ENCODE assay signal across 9 cellular contexts in genomic region chr5:100899675-100900074, GRCh38. TPM values are rescaled to one million over a fixed set of nuclear protein-coding genes. Genes with fewer than 3 reads are reported as not detected.
DNase-seq lines count a peak whose midpoint lies in the region; ATAC-seq and TF ChIP-seq lines count a peak whose summit lies in the region.
"Had no signal": no experiment of that assay in that cellular context is flagged by ENCODE, and none has a peak within 500 bp of the region (broad histone marks: within the 10 kb centered on the region; RNA-seq: fewer than 3 reads in every experiment).

No MANE protein-coding gene starts in this region.

- WGBS in lung, 2 donors: 72 to 83% methylated on average over 2 of the region's 2 CpGs

- no peak for ATAC-seq in activated CD8-positive, alpha-beta T cell treated with anti-CD3 and anti-CD28 coated beads, Interleukin-2, amount 10 ng/mL, durations not matched to agents 7 days and 5 days
- no peak for ATAC-seq in lung (ENCODE audit: insufficient read depth, low FRiP score)
- ATAC-seq in GM18517 (IDR thresholded peaks at IDR 0.05; ENCODE audit: unreplicated experiment): no peak

- H3K27me3 ChIP-seq in lung (ENCODE audit: control insufficient read depth, insufficient read depth): no peaks in the 10 kb centered on the region

- DNase-seq in activated naive CD4-positive, alpha-beta T cell treated with anti-CD3 and anti-CD28 coated beads, Interleukin-2, amount 50 U/mL, for 16 hours: no peak
- DNase-seq in activated CD8-positive, alpha-beta T cell treated with anti-CD3 and anti-CD28 coated beads, Interleukin-2, amount 10 ng/mL, durations not matched to agents 7 days and 5 days: no peak
- DNase-seq in lung (ENCODE audit: low spot score) (no peak), type B pancreatic cell (ENCODE audit: extremely low spot score, unreplicated experiment) (no peak), T-helper 9 cell (no peak), NCI-H526 treated with DMSO at 0.1 percent for 48 hours (lab: John Stamatoyannopoulos, UW) (no peak)
- DNase-seq: activated CD4-positive, alpha-beta T cell treated with anti-CD3 and anti-CD28 coated beads for 1 hour had no signal

- peaks cover 0 to 1% of the 10 kb centered on the region in 2 donors for H3K9me3 ChIP-seq in lung (ENCODE audit: control insufficient read depth in 2 of 2, insufficient read depth in 1 of 2, low read length in 1 of 2)

- POLR2A ChIA-PET in activated CD8-positive, alpha-beta T cell treated with anti-CD3 and anti-CD28 coated beads, Interleukin-2, amount 10 ng/mL, durations not matched to agents 7 days and 5 days (lab: Charles Lee): interaction anchor here (1.0 to 6.9 kb wide), 10 partner anchors 10 to 120 kb away, joined by 3 to 188 read pairs (median 6); no protein-coding TSS in a partner anchor

- no peak for TF ChIP-seq CTCF in lung (IDR thresholded peaks at IDR 0.05; ENCODE audit: control extremely low read depth, extremely low read depth)
- no peak for TF ChIP-seq CTCF in type B pancreatic cell (conservative IDR thresholded peaks at IDR 0.05)

- H3K27ac ChIP-seq in lung (ENCODE audit: low read depth in 1 of 2, low read length in 1 of 2): peak overlapping the region; percentile 64 to 94

- H3K36me3 Mint-ChIP-seq in activated naive CD4-positive, alpha-beta T cell treated with anti-CD3 and anti-CD28 coated beads, Interleukin-2, amount 50 U/mL, for 24 hours: peaks cover 19% of the 10 kb centered on the region
- peaks cover 51% of the 10 kb centered on the region for H3K36me3 Mint-ChIP-seq in activated CD8-positive, alpha-beta T cell treated with anti-CD3 and anti-CD28 coated beads, Interleukin-2, amount 10 ng/mL, durations not matched to agents 7 days and 5 days (ENCODE audit: low read depth)
- H3K36me3 Mint-ChIP-seq in type B pancreatic cell: peaks cover 4% of the 10 kb centered on the region

- CTCF ChIA-PET in activated CD8-positive, alpha-beta T cell treated with anti-CD3 and anti-CD28 coated beads, Interleukin-2, amount 10 ng/mL, durations not matched to agents 7 days and 5 days (lab: Charles Lee): interaction anchor here (1.0 to 6.7 kb wide), 13 partner anchors 11 to 360 kb away, joined by 3 to 71 read pairs (median 9); no protein-coding TSS in a partner anchor

- H3K36me3 ChIP-seq in lung (ENCODE audit: control insufficient read depth in 2 of 2, insufficient read depth in 2 of 2, low read length in 2 of 2): no peaks in the 10 kb centered on the region

- H3K4me3 ChIP-seq in lung: peak overlapping the region; percentile 17

- peak overlapping the region; percentile 100 for H3K27ac Mint-ChIP-seq in activated naive CD4-positive, alpha-beta T cell treated with anti-CD3 and anti-CD28 coated beads, Interleukin-2, amount 50 U/mL, for 24 hours
- peak overlapping the region; percentile 96 for H3K27ac Mint-ChIP-seq in activated CD8-positive, alpha-beta T cell treated with anti-CD3 and anti-CD28 coated beads, Interleukin-2, amount 10 ng/mL, durations not matched to agents 7 days and 5 days
- H3K27ac Mint-ChIP-seq in type B pancreatic cell: peak overlapping the region; percentile 74

- peaks cover 54% of the 10 kb centered on the region for H3K4me1 Mint-ChIP-seq in activated naive CD4-positive, alpha-beta T cell treated with anti-CD3 and anti-CD28 coated beads, Interleukin-2, amount 50 U/mL, for 24 hours
- peaks cover 40% of the 10 kb centered on the region for H3K4me1 Mint-ChIP-seq in activated CD8-positive, alpha-beta T cell treated with anti-CD3 and anti-CD28 coated beads, Interleukin-2, amount 10 ng/mL, durations not matched to agents 7 days and 5 days (ENCODE audit: low read depth)
- H3K4me1 Mint-ChIP-seq in type B pancreatic cell (ENCODE audit: unreplicated experiment): peaks cover 19% of the 10 kb centered on the region

- H3K27me3 Mint-ChIP-seq in activated naive CD4-positive, alpha-beta T cell treated with anti-CD3 and anti-CD28 coated beads, Interleukin-2, amount 50 U/mL, for 24 hours: no peaks in the 10 kb centered on the region
- H3K27me3 Mint-ChIP-seq in activated CD8-positive, alpha-beta T cell treated with anti-CD3 and anti-CD28 coated beads, Interleukin-2, amount 10 ng/mL, durations not matched to agents 7 days and 5 days (ENCODE audit: low read depth): no peaks in the 10 kb centered on the region
- peaks cover 41% of the 10 kb centered on the region for H3K27me3 Mint-ChIP-seq in type B pancreatic cell

- H3K9me3 Mint-ChIP-seq in activated naive CD4-positive, alpha-beta T cell treated with anti-CD3 and anti-CD28 coated beads, Interleukin-2, amount 50 U/mL, for 24 hours: peaks cover 5% of the 10 kb centered on the region
- peaks cover 8% of the 10 kb centered on the region for H3K9me3 Mint-ChIP-seq in activated CD8-positive, alpha-beta T cell treated with anti-CD3 and anti-CD28 coated beads, Interleukin-2, amount 10 ng/mL, durations not matched to agents 7 days and 5 days (ENCODE audit: insufficient read depth)
- H3K9me3 Mint-ChIP-seq in type B pancreatic cell: no peaks in the 10 kb centered on the region

- peaks cover 0 to 1% of the 10 kb centered on the region in 2 donors for H3K4me1 ChIP-seq in lung (ENCODE audit: control insufficient read depth in 2 of 2, insufficient read depth in 2 of 2, low read length in 2 of 2)

- peak overlapping the region; percentile 95 for H3K4me3 Mint-ChIP-seq in activated naive CD4-positive, alpha-beta T cell treated with anti-CD3 and anti-CD28 coated beads, Interleukin-2, amount 50 U/mL, for 24 hours
- peak overlapping the region; percentile 99 for H3K4me3 Mint-ChIP-seq in activated CD8-positive, alpha-beta T cell treated with anti-CD3 and anti-CD28 coated beads, Interleukin-2, amount 10 ng/mL, durations not matched to agents 7 days and 5 days
- peak overlapping the region; percentile 91 for H3K4me3 Mint-ChIP-seq in type B pancreatic cell

RNA-seq across cellular contexts. Expression of gene ST8SIA4, which starts 3.4 kb away (rescaled TPM):
- total RNA-seq in activated CD8-positive, alpha-beta T cell treated with anti-CD3 and anti-CD28 coated beads, Interleukin-2, amount 10 ng/mL, durations not matched to agents 7 days and 5 days: 10 to 100 TPM; 35.8 to 37.5 TPM
- total RNA-seq in lung (10 to 100 TPM; 19.1 to 22.1 TPM), type B pancreatic cell (ENCODE audit: low replicate concordance) (18.0 and 21.4 TPM in 2 replicates)
- 1 to 10 TPM; 4.2 to 9.2 TPM for polyA plus RNA-seq in lung
